Comparison of ENCODE assay signal across 16 cellular contexts in genomic region chr9:4962085-4962484, GRCh38. TPM values are rescaled to one million over a fixed set of nuclear protein-coding genes. Genes with fewer than 3 reads are reported as not detected.
DNase-seq lines count a peak whose midpoint lies in the region; ATAC-seq and TF ChIP-seq lines count a peak whose summit lies in the region.
"Had no signal": no experiment of that assay in that cellular context is flagged by ENCODE, and none has a peak within 500 bp of the region (broad histone marks: within the 10 kb centered on the region; RNA-seq: fewer than 3 reads in every experiment).

No MANE protein-coding gene starts in this region.

- ATAC-seq in left lung: peak; percentile 39
- ATAC-seq: A549; CD8-positive, alpha-beta T cell; HepG2 had no signal

- H3K9me3 ChIP-seq in left lung: peaks cover 0 to 6% of the 10 kb centered on the region in 2 donors
- peaks cover 0 to 4% (median 0%) of the 10 kb centered on the region in 3 donors for H3K9me3 ChIP-seq in tibial artery
- H3K9me3 ChIP-seq: A549 had no signal

- H3K27ac ChIP-seq in left lung (no peak overlapping the region), tibial artery (peak overlapping the region; percentile 63 to 64)
- H3K27ac ChIP-seq: A549 had no signal

- no peak for TF ChIP-seq CTCF in cardiac fibroblast (IDR thresholded peaks at IDR 0.05; ENCODE audit: low read depth, low read length)
- no peak for TF ChIP-seq CTCF in left lung (IDR thresholded peaks at IDR 0.05)
- TF ChIP-seq CTCF in tibial artery (IDR thresholded peaks at IDR 0.05): no peak

- H3K36me3 ChIP-seq in left lung: no peaks in the 10 kb centered on the region
- no peaks in the 10 kb centered on the region for H3K36me3 ChIP-seq in tibial artery

- H3K27me3 ChIP-seq in left lung: no peaks in the 10 kb centered on the region
- H3K27me3 ChIP-seq in tibial artery: no peaks in the 10 kb centered on the region

- intact Hi-C loops in left lung (cut with DNase I): no loop called here
- intact Hi-C loops in tibial artery (cut with DNase I; ENCODE audit: low total_unique reads): no loop called here

- DNase-seq in LHCN-M2 (ENCODE audit: low read depth) (peak; percentile 34), cardiac fibroblast (ENCODE audit: low read depth in 2 of 2) (peak; percentile 22 to 49), left lung (no peak), tibial artery (no peak), NCI-H2081 treated with DMSO at 0.1 percent for 48 hours (lab: John Stamatoyannopoulos, UW) (no peak), NCI-H446 (lab: John Stamatoyannopoulos, UW) (no peak), putamen (ENCODE audit: low spot score) (no peak)
- DNase-seq: CD8-positive, alpha-beta T cell; COR-L47; DMS153; DMS79 treated with DMSO at 0.1 percent for 48 hours; GDM1; GOT3; H9 had no signal

- H3K4me3 ChIP-seq in cardiac fibroblast (replicated peaks in 1 of 2; ENCODE audit: low read depth in 2 of 2, low read length in 2 of 2) (no peak overlapping the region), left lung (no peak overlapping the region), tibial artery (no peak overlapping the region)
- H3K4me3 ChIP-seq: A549 had no signal

- peaks cover 0 to 6% of the 10 kb centered on the region in 2 donors for H3K4me1 ChIP-seq in left lung
- H3K4me1 ChIP-seq in tibial artery: peaks cover 0 to 91% (median 18%) of the 10 kb centered on the region in 4 donors
- H3K4me1 ChIP-seq: A549 had no signal

RNA-seq across cellular contexts. Expression of gene JAK2, which starts 23.0 kb away (rescaled TPM):
- total RNA-seq in LHCN-M2 (2014; rRNA removed) (9.0 and 9.6 TPM in 2 replicates), left lung (10 to 100 TPM; 15.0 to 27.3 TPM)
- polyA plus RNA-seq in LHCN-M2 (2012): 1.8 TPM

Comparison
In these comparisons a context has a peak if more than half of its experiments do, and no peak if none do; other contexts are left out.
1. DNase-seq: peak in LHCN-M2 (single experiment) and cardiac fibroblast (2 of 2); none in left lung (0 of 2), tibial artery (0 of 2), NCI-H2081 treated with DMSO at 0.1 percent for 48 hours (single experiment), NCI-H446 (0 of 2) and putamen (single experiment).
2. H3K27ac ChIP-seq: peak in tibial artery (2 of 2); none in left lung (0 of 2).